Comparison of ENCODE assay signal across 10 cellular contexts in genomic region chr7:44618754-44619153, GRCh38. TPM values are rescaled to one million over a fixed set of nuclear protein-coding genes. Genes with fewer than 3 reads are reported as not detected.
A peak's percentile ranks its signal among the peaks of the same experiment; 100 is the strongest.
DNase-seq lines count a peak whose midpoint lies in the region; ATAC-seq, FAIRE-seq and TF ChIP-seq lines count a peak whose summit lies in the region.
"Had no signal": no experiment of that assay in that cellular context is flagged by ENCODE, and none has a peak within 500 bp of the region (broad histone marks: within the 10 kb centered on the region; RNA-seq: fewer than 3 reads in every experiment).

No MANE protein-coding gene starts in this region.

- H3K27ac ChIP-seq in breast epithelium: peak overlapping the region in 1 of 2 donors; percentile 45

- peak; percentile 50 to 53 for ATAC-seq in stimulated activated naive B cell treated with anti-CD40 and anti-IgM and Interleukin-4, amounts not matched to agents 10 μg/mL and 1 μg/mL and 100 μg/mL, for 72 hours (replicated peaks)

- H3K4me3 ChIP-seq in breast epithelium: no peak overlapping the region

- POLR2A ChIA-PET in MCF 10A (lab: Yijun Ruan, JAX): interaction anchor here (1.0 to 1.9 kb wide), 4 partner anchors 12 to 228 kb away, joined by 3 to 8 read pairs (median 5); partner anchors contain the start of gene OGDH

- no peak overlapping the region for H3K4me3 Mint-ChIP-seq in MCF 10A (ENCODE audit: unreplicated experiment)
- H3K4me3 Mint-ChIP-seq in T-helper 2 cell treated with Interferon-gamma antibody and Interleukin-4, amounts not matched to agents 5 μg/mL and 100 μg/mL, for 36 hours: no peak overlapping the region
- peak overlapping the region in 1 of 2 donors; percentile 1 for H3K4me3 Mint-ChIP-seq in stimulated activated naive B cell treated with anti-CD40 and anti-IgM and Interleukin-4, amounts not matched to agents 10 μg/mL and 1 μg/mL and 100 μg/mL, for 72 hours

- no peaks in the 10 kb centered on the region for H3K4me1 ChIP-seq in breast epithelium

- peak overlapping the region; percentile 75 for H3K27ac Mint-ChIP-seq in MCF 10A (ENCODE audit: low read depth, unreplicated experiment)
- peak overlapping the region; percentile 67 for H3K27ac Mint-ChIP-seq in T-helper 2 cell treated with Interferon-gamma antibody and Interleukin-4, amounts not matched to agents 5 μg/mL and 100 μg/mL, for 36 hours
- peak overlapping the region; percentile 90 for H3K27ac Mint-ChIP-seq in stimulated activated naive B cell treated with anti-CD40 and anti-IgM and Interleukin-4, amounts not matched to agents 10 μg/mL and 1 μg/mL and 100 μg/mL, for 72 hours

- TF ChIP-seq CTCF in MCF 10A (IDR thresholded peaks at IDR 0.05; ENCODE audit: unreplicated experiment) (no peak), breast epithelium (IDR thresholded peaks at IDR 0.05) (no peak), D721Med (IDR thresholded peaks at IDR 0.05; ENCODE audit: insufficient read depth, missing control alignments) (no peak)

- no peak for TF ChIP-seq POLR2A in breast epithelium (IDR thresholded peaks at IDR 0.05)

- no peaks in the 10 kb centered on the region for H3K27me3 ChIP-seq in breast epithelium
- H3K27me3 ChIP-seq: BE2C had no signal

- CTCF ChIA-PET in MCF 10A (lab: Yijun Ruan, JAX): no interaction called here

- peaks cover 18% of the 10 kb centered on the region for H3K36me3 Mint-ChIP-seq in MCF 10A (ENCODE audit: insufficient read depth, unreplicated experiment)
- H3K36me3 Mint-ChIP-seq in T-helper 2 cell treated with Interferon-gamma antibody and Interleukin-4, amounts not matched to agents 5 μg/mL and 100 μg/mL, for 36 hours (ENCODE audit: low read depth): peaks cover 37% of the 10 kb centered on the region
- H3K36me3 Mint-ChIP-seq in stimulated activated naive B cell treated with anti-CD40 and anti-IgM and Interleukin-4, amounts not matched to agents 10 μg/mL and 1 μg/mL and 100 μg/mL, for 72 hours: peaks cover 20 to 36% of the 10 kb centered on the region in 2 donors

- DNase-seq in MCF 10A (ENCODE audit: unreplicated experiment) (no peak), breast epithelium (ENCODE audit: low spot score in 2 of 2) (no peak), glomerular visceral epithelial cell (ENCODE audit: extremely low spot score) (peak; percentile 70), NCI-H146 treated with DMSO at 0.1 percent for 48 hours (lab: John Stamatoyannopoulos, UW; ENCODE audit: unreplicated experiment) (no peak), D721Med (ENCODE audit: insufficient read length, low spot score) (no peak), occipital lobe (lab: John Stamatoyannopoulos, UW) (no peak)
- DNase-seq in T-helper 2 cell treated with Interferon-gamma antibody and Interleukin-4, amounts not matched to agents 5 μg/mL and 100 μg/mL, for 36 hours (ENCODE audit: low spot score): no peak
- DNase-seq in stimulated activated naive B cell treated with anti-CD40 and anti-IgM and Interleukin-4, amounts not matched to agents 10 μg/mL and 1 μg/mL and 100 μg/mL, for 72 hours: no peak
- DNase-seq: BE2C; stimulated activated CD4-positive, alpha-beta T cell treated with anti-CD3 and anti-CD28 coated beads, Interleukin-4, amount 100 ng/mL, for 4 hours had no signal

- H3K9me3 ChIP-seq in breast epithelium: no peaks in the 10 kb centered on the region
- H3K9me3 ChIP-seq: BE2C had no signal

- no TSS peak for BruUV-seq in MCF 10A (replicated peaks; lab: Mats Ljungman, UMichigan)

- H3K27me3 Mint-ChIP-seq in MCF 10A (ENCODE audit: insufficient read depth, unreplicated experiment): no peaks in the 10 kb centered on the region
- no peaks in the 10 kb centered on the region for H3K27me3 Mint-ChIP-seq in T-helper 2 cell treated with Interferon-gamma antibody and Interleukin-4, amounts not matched to agents 5 μg/mL and 100 μg/mL, for 36 hours (ENCODE audit: low read depth)
- H3K27me3 Mint-ChIP-seq in stimulated activated naive B cell treated with anti-CD40 and anti-IgM and Interleukin-4, amounts not matched to agents 10 μg/mL and 1 μg/mL and 100 μg/mL, for 72 hours: no peaks in the 10 kb centered on the region

- intact Hi-C loops in MCF 10A (cut with micrococcal nuclease) (no loop called here), breast epithelium (cut with DNase I; ENCODE audit: low total_unique reads) (no loop called here)

- peaks cover 36% of the 10 kb centered on the region for H3K4me1 Mint-ChIP-seq in MCF 10A (ENCODE audit: insufficient read depth, unreplicated experiment)
- peaks cover 69% of the 10 kb centered on the region for H3K4me1 Mint-ChIP-seq in T-helper 2 cell treated with Interferon-gamma antibody and Interleukin-4, amounts not matched to agents 5 μg/mL and 100 μg/mL, for 36 hours (ENCODE audit: low read depth)
- peaks cover 32 to 84% of the 10 kb centered on the region in 2 donors for H3K4me1 Mint-ChIP-seq in stimulated activated naive B cell treated with anti-CD40 and anti-IgM and Interleukin-4, amounts not matched to agents 10 μg/mL and 1 μg/mL and 100 μg/mL, for 72 hours

- no peaks in the 10 kb centered on the region for H3K9me3 Mint-ChIP-seq in MCF 10A (ENCODE audit: unreplicated experiment)
- H3K9me3 Mint-ChIP-seq in T-helper 2 cell treated with Interferon-gamma antibody and Interleukin-4, amounts not matched to agents 5 μg/mL and 100 μg/mL, for 36 hours: no peaks in the 10 kb centered on the region
- no peaks in the 10 kb centered on the region for H3K9me3 Mint-ChIP-seq in stimulated activated naive B cell treated with anti-CD40 and anti-IgM and Interleukin-4, amounts not matched to agents 10 μg/mL and 1 μg/mL and 100 μg/mL, for 72 hours

- no peak for FAIRE-seq in D721Med (lab: Jason Lieb, UNC)

- H3K36me3 ChIP-seq in breast epithelium: no peaks in the 10 kb centered on the region

RNA-seq across cellular contexts. Expression of gene OGDH, which starts 12.3 kb away (rescaled TPM):
- total RNA-seq in MCF 10A (2022): 75.1 and 91.1 TPM in 2 replicates
- total RNA-seq in breast epithelium: 10 to 100 TPM; 45.7 to 67.5 (median 46.2) TPM
- 40.9 TPM for total RNA-seq in occipital lobe

RNA-seq across cellular contexts. Expression of gene TMED4, which starts 36.7 kb away (rescaled TPM):
- total RNA-seq in MCF 10A (2022) (49.7 and 58.0 TPM in 2 replicates), breast epithelium (100 to 1,000 TPM; 143 to 208 (median 171) TPM), occipital lobe (74.2 TPM)

RNA-seq across cellular contexts. Expression of gene DDX56, which starts 45.0 kb away (rescaled TPM):
- 104 and 105 TPM in 2 replicates for total RNA-seq in MCF 10A (2022)
- total RNA-seq in breast epithelium: 10 to 100 TPM; 48.6 to 61.9 (median 61.8) TPM
- 46.8 TPM for total RNA-seq in occipital lobe
